Comparison of ENCODE assay signal across 10 cellular contexts in the genomic region with DNA sequence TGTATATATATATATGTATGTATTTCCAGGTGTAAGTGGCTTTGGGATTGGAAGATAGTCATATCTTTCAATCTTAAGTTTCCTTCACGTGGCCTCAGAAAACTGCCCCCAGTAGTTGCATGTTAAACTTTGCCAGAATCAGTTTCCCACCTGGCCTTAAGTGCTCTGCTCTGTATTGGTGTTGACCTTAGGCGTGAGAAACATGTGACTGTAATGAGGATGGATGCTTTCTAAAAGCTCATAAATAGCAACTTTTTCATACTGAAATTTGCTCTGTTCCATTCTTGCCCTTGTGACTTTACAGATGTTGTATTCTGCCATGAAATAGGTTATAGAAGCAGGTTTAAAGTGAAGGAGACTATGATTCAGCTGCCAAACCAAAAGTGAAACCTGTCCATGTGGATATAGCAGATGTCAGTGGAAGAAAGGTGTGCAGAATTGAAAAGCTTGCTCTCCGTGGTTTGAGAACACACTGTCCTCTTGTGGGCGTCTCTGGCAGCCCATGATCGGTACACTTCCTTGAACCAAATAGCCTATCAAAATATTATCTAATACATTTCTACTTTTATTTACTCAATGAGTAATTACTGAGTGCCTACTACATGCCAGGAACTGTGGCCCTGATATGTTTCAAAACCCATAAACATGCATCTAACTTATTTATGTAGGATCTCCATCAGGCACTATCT. TPM values are rescaled to one million over a fixed set of nuclear protein-coding genes. Genes with fewer than 3 reads are reported as not detected.
DNase-seq lines count a peak whose midpoint lies in the region; ATAC-seq and TF ChIP-seq lines count a peak whose summit lies in the region.
"Had no signal": no experiment of that assay in that cellular context is flagged by ENCODE, and none has a peak within 500 bp of the region (broad histone marks: within the 10 kb centered on the region; RNA-seq: fewer than 3 reads in every experiment).

No MANE protein-coding gene starts in this region.

- no peak overlapping the region for H3K27ac ChIP-seq in parathyroid adenoma
- H3K27ac ChIP-seq: suprapubic skin had no signal

- no peak overlapping the region for H3K4me3 ChIP-seq in cardiac fibroblast (replicated peaks in 1 of 2; ENCODE audit: low read depth in 2 of 2, low read length in 2 of 2)
- no peak overlapping the region for H3K4me3 ChIP-seq in parathyroid adenoma (ENCODE audit: low read depth, low read length)
- H3K4me3 ChIP-seq: suprapubic skin had no signal

- H3K79me2 ChIP-seq in parathyroid adenoma, result no peaks in the 10 kb centered on the region

- no peak for ATAC-seq in HG03025 (IDR thresholded peaks at IDR 0.05; ENCODE audit: low FRiP score, unreplicated experiment)

- H3K4me2 ChIP-seq in parathyroid adenoma (ENCODE audit: low read length), result no peak overlapping the region

- H2AFZ ChIP-seq in parathyroid adenoma, result no peak overlapping the region

- TF ChIP-seq CTCF in cardiac fibroblast (IDR thresholded peaks at IDR 0.05; ENCODE audit: low read depth, low read length) (peak; percentile 41), parathyroid adenoma (IDR thresholded peaks at IDR 0.05) (peak; percentile 25)

- H3K4me1 ChIP-seq in parathyroid adenoma, result peaks cover 19% of the 10 kb centered on the region

- H3K9me3 ChIP-seq in parathyroid adenoma (ENCODE audit: control insufficient read depth, low read length), result no peaks in the 10 kb centered on the region
- H3K9me3 ChIP-seq: suprapubic skin had no signal

- no peaks in the 10 kb centered on the region for H3K36me3 ChIP-seq in parathyroid adenoma (ENCODE audit: control insufficient read depth, insufficient read depth, low read length)
- H3K36me3 ChIP-seq: suprapubic skin had no signal

- H3K27me3 ChIP-seq in parathyroid adenoma (ENCODE audit: control insufficient read depth, insufficient read depth, low read length), result no peaks in the 10 kb centered on the region
- H3K27me3 ChIP-seq: suprapubic skin had no signal

- no peak overlapping the region for H3K9ac ChIP-seq in parathyroid adenoma

- DNase-seq in NCI-H2029 (lab: John Stamatoyannopoulos, UW) (peak; percentile 50), NCI-H2029 treated with DMSO at 0.1 percent for 48 hours (lab: John Stamatoyannopoulos, UW) (no peak), HT-29 (ENCODE audit: low spot score) (peak; percentile 54), cardiac fibroblast (ENCODE audit: low read depth in 2 of 2) (peak in 1 of 2 donors; percentile 46), H4 (ENCODE audit: low spot score) (no peak)
- no peak for DNase-seq in activated CD8-positive, alpha-beta memory T cell treated with anti-CD3 and anti-CD28 coated beads, Interleukin-2, amount 50 U/mL, for 4 hours
- DNase-seq: activated CD4-positive, alpha-beta T cell treated with anti-CD3 and anti-CD28 coated beads, Interleukin-2, amount 50 U/mL, for 4 hours had no signal

RNA-seq across cellular contexts. Expression of gene SCG5, which starts 15.8 kb away (rescaled TPM):
- total RNA-seq in HT-29 (2014; rRNA removed; shearing (Covaris generic)), result 0.25 and 0.37 TPM in 2 replicates
- 0.64 and 0.95 TPM in 2 replicates for total RNA-seq in H4 (2014; rRNA removed; shearing (Covaris generic))
- total RNA-seq: suprapubic skin had no signal

RNA-seq across cellular contexts. Expression of gene ARHGAP11A, which starts 42.0 kb away (rescaled TPM):
- total RNA-seq in HT-29 (2014; rRNA removed; shearing (Covaris generic)), result 26.4 and 33.9 TPM in 2 replicates
- total RNA-seq in H4 (2014; rRNA removed; shearing (Covaris generic)), result 31.3 and 32.5 TPM in 2 replicates

Comparison
In these comparisons a context has a peak if more than half of its experiments do, and no peak if none do; other contexts are left out.
1. DNase-seq: peak in NCI-H2029 (single experiment) and HT-29 (single experiment); none in NCI-H2029 treated with DMSO at 0.1 percent for 48 hours (single experiment), H4 (single experiment) and activated CD8-positive, alpha-beta memory T cell treated with anti-CD3 and anti-CD28 coated beads, Interleukin-2, amount 50 U/mL, for 4 hours (single experiment).